25 cellular contexts compared by ENCODE assay signal in genomic region chr7:74242122-74242443, GRCh38. TPM values are rescaled to one million over a fixed set of nuclear protein-coding genes. Genes with fewer than 3 reads are reported as not detected.
DNase-seq lines count a peak whose midpoint lies in the region; ATAC-seq lines count a peak whose summit lies in the region.
"Had no signal": no experiment of that assay in that cellular context is flagged by ENCODE, and none has a peak within 500 bp of the region (broad histone marks: within the 10 kb centered on the region; RNA-seq: fewer than 3 reads in every experiment).

No MANE protein-coding gene starts in this region.

- peaks cover 25% of the 10 kb centered on the region for H3K36me3 Mint-ChIP-seq in activated naive CD8-positive, alpha-beta T cell treated with anti-CD3 and anti-CD28 coated beads, Interleukin-2, amount 10 ng/mL, durations not matched to agents 7 days and 5 days
- peaks cover 27% of the 10 kb centered on the region for H3K36me3 Mint-ChIP-seq in activated naive CD8-positive, alpha-beta T cell treated with anti-CD3 and anti-CD28 coated beads for 36 hours
- H3K36me3 Mint-ChIP-seq in dendritic cell treated with granulocyte-macrophage colony-stimulating factor and Interleukin-4, amounts not matched to agents 40 ng/mL and 50 ng/mL, for 4 days (ENCODE audit: low read depth): peaks cover 87% of the 10 kb centered on the region
- H3K36me3 Mint-ChIP-seq in stimulated activated naive B cell treated with anti-CD40 and anti-IgM and Interleukin-4, amounts not matched to agents 10 μg/mL and 1 μg/mL and 100 μg/mL, for 72 hours: peaks cover 41 to 42% of the 10 kb centered on the region in 2 donors

- no peaks in the 10 kb centered on the region for H3K9me3 ChIP-seq in Karpas-422 (ENCODE audit: low read length)
- no peaks in the 10 kb centered on the region for H3K9me3 ChIP-seq in aorta (ENCODE audit: control insufficient read depth, low read length)
- no peaks in the 10 kb centered on the region for H3K9me3 ChIP-seq in HAP-1
- H3K9me3 ChIP-seq: BE2C had no signal

- no peaks in the 10 kb centered on the region; the same call in 1 of the 2 replicates for H4K20me1 ChIP-seq in Karpas-422 (ENCODE audit: insufficient read depth, low read depth, low read length)

- peak overlapping the region; percentile 19 for H3K9ac ChIP-seq in Karpas-422 (ENCODE audit: low read length)
- H3K9ac ChIP-seq: GM23248, KMS-11 had no signal

- ATAC-seq in activated naive CD8-positive, alpha-beta T cell treated with anti-CD3 and anti-CD28 coated beads, Interleukin-2, amount 10 ng/mL, durations not matched to agents 7 days and 5 days (ENCODE audit: low read depth): no peak
- peak; percentile 51 to 54 for ATAC-seq in stimulated activated naive B cell treated with anti-CD40 and anti-IgM and Interleukin-4, amounts not matched to agents 10 μg/mL and 1 μg/mL and 100 μg/mL, for 72 hours (replicated peaks)
- ATAC-seq in aorta (ENCODE audit: low FRiP score): no peak
- ATAC-seq: CD8-positive, alpha-beta T cell; HCT116; HepG2 had no signal

- H3K9me2 ChIP-seq in Karpas-422 (replicated peaks; ENCODE audit: insufficient read depth, low read length): no peaks in the 10 kb centered on the region

- in situ Hi-C loops in HAP-1 (cut with MboI; ENCODE audit: low sequenced_read_pairs): no loop called here

- H3K4me2 ChIP-seq in Karpas-422 (ENCODE audit: low read depth, low read length, poor library complexity, severe bottlenecking): peak overlapping the region; percentile 49
- H3K4me2 ChIP-seq: KMS-11 had no signal

- 81 to 84% methylated on average over 6 of the region's 6 CpGs for WGBS in aorta, 2 donors

- H3K4me1 Mint-ChIP-seq in activated naive CD8-positive, alpha-beta T cell treated with anti-CD3 and anti-CD28 coated beads, Interleukin-2, amount 10 ng/mL, durations not matched to agents 7 days and 5 days: peaks cover 17% of the 10 kb centered on the region
- H3K4me1 Mint-ChIP-seq in activated naive CD8-positive, alpha-beta T cell treated with anti-CD3 and anti-CD28 coated beads for 36 hours: peaks cover 1% of the 10 kb centered on the region
- peaks cover 59% of the 10 kb centered on the region for H3K4me1 Mint-ChIP-seq in dendritic cell treated with granulocyte-macrophage colony-stimulating factor and Interleukin-4, amounts not matched to agents 40 ng/mL and 50 ng/mL, for 4 days (ENCODE audit: low read depth)
- peaks cover 27 to 39% of the 10 kb centered on the region in 2 donors for H3K4me1 Mint-ChIP-seq in stimulated activated naive B cell treated with anti-CD40 and anti-IgM and Interleukin-4, amounts not matched to agents 10 μg/mL and 1 μg/mL and 100 μg/mL, for 72 hours

- H3K27ac Mint-ChIP-seq in activated naive CD8-positive, alpha-beta T cell treated with anti-CD3 and anti-CD28 coated beads, Interleukin-2, amount 10 ng/mL, durations not matched to agents 7 days and 5 days: peak overlapping the region; percentile 9
- H3K27ac Mint-ChIP-seq in activated naive CD8-positive, alpha-beta T cell treated with anti-CD3 and anti-CD28 coated beads for 36 hours: no peak overlapping the region
- H3K27ac Mint-ChIP-seq in dendritic cell treated with granulocyte-macrophage colony-stimulating factor and Interleukin-4, amounts not matched to agents 40 ng/mL and 50 ng/mL, for 4 days: peak overlapping the region; percentile 80
- H3K27ac Mint-ChIP-seq in stimulated activated naive B cell treated with anti-CD40 and anti-IgM and Interleukin-4, amounts not matched to agents 10 μg/mL and 1 μg/mL and 100 μg/mL, for 72 hours: peak overlapping the region; percentile 74
- H3K27ac Mint-ChIP-seq: CD8-positive, alpha-beta T cell had no signal

- intact Hi-C loops in dendritic cell treated with granulocyte-macrophage colony-stimulating factor and Interleukin-4, amounts not matched to agents 40 ng/mL and 50 ng/mL, for 4 days (cut with micrococcal nuclease): no loop called here
- intact Hi-C loops in aorta (cut with DNase I): no loop called here

- no peaks in the 10 kb centered on the region for H3K9me3 Mint-ChIP-seq in activated naive CD8-positive, alpha-beta T cell treated with anti-CD3 and anti-CD28 coated beads, Interleukin-2, amount 10 ng/mL, durations not matched to agents 7 days and 5 days
- H3K9me3 Mint-ChIP-seq in activated naive CD8-positive, alpha-beta T cell treated with anti-CD3 and anti-CD28 coated beads for 36 hours: no peaks in the 10 kb centered on the region
- no peaks in the 10 kb centered on the region for H3K9me3 Mint-ChIP-seq in dendritic cell treated with granulocyte-macrophage colony-stimulating factor and Interleukin-4, amounts not matched to agents 40 ng/mL and 50 ng/mL, for 4 days
- H3K9me3 Mint-ChIP-seq in stimulated activated naive B cell treated with anti-CD40 and anti-IgM and Interleukin-4, amounts not matched to agents 10 μg/mL and 1 μg/mL and 100 μg/mL, for 72 hours: no peaks in the 10 kb centered on the region
- H3K9me3 Mint-ChIP-seq: CD8-positive, alpha-beta T cell had no signal

- no peak overlapping the region for H2AFZ ChIP-seq in Karpas-422 (ENCODE audit: low read length)
- H2AFZ ChIP-seq: GM23248 had no signal

- H3K4me3 ChIP-seq in Karpas-422 (ENCODE audit: low read length) (peak overlapping the region; percentile 35; the same call in 1 of the 2 replicates), aorta (ENCODE audit: low read length in 2 of 2) (no peak overlapping the region), HAP-1 (no peak overlapping the region)
- H3K4me3 ChIP-seq: GM23248 had no signal

- no peak overlapping the region for H3K4me3 Mint-ChIP-seq in activated naive CD8-positive, alpha-beta T cell treated with anti-CD3 and anti-CD28 coated beads, Interleukin-2, amount 10 ng/mL, durations not matched to agents 7 days and 5 days
- H3K4me3 Mint-ChIP-seq in activated naive CD8-positive, alpha-beta T cell treated with anti-CD3 and anti-CD28 coated beads for 36 hours: no peak overlapping the region
- peak overlapping the region; percentile 72 for H3K4me3 Mint-ChIP-seq in dendritic cell treated with granulocyte-macrophage colony-stimulating factor and Interleukin-4, amounts not matched to agents 40 ng/mL and 50 ng/mL, for 4 days
- H3K4me3 Mint-ChIP-seq in stimulated activated naive B cell treated with anti-CD40 and anti-IgM and Interleukin-4, amounts not matched to agents 10 μg/mL and 1 μg/mL and 100 μg/mL, for 72 hours: peak overlapping the region; percentile 42 to 77
- H3K4me3 Mint-ChIP-seq: CD8-positive, alpha-beta T cell had no signal

- H3K27ac ChIP-seq in Karpas-422 (ENCODE audit: low read length): peak overlapping the region; percentile 46
- no peak overlapping the region for H3K27ac ChIP-seq in aorta (ENCODE audit: low read depth in 1 of 2, low read length in 2 of 2)
- H3K27ac ChIP-seq: GM23248, KMS-11 had no signal

- no peaks in the 10 kb centered on the region for H3K79me2 ChIP-seq in Karpas-422 (ENCODE audit: low read length)

- H3K27me3 ChIP-seq in Karpas-422 (ENCODE audit: low read length) (no peaks in the 10 kb centered on the region), aorta (ENCODE audit: control insufficient read depth in 1 of 2, insufficient read depth in 2 of 2, low read length in 1 of 2) (no peaks in the 10 kb centered on the region), HAP-1 (ENCODE audit: low read depth) (no peaks in the 10 kb centered on the region)
- H3K27me3 ChIP-seq: BE2C had no signal

- no peak for DNase-seq in activated naive CD8-positive, alpha-beta T cell treated with anti-CD3 and anti-CD28 coated beads, Interleukin-2, amount 10 ng/mL, durations not matched to agents 7 days and 5 days
- DNase-seq in activated naive CD8-positive, alpha-beta T cell treated with anti-CD3 and anti-CD28 coated beads for 36 hours: no peak
- DNase-seq in Karpas-422: no peak
- DNase-seq in stimulated activated naive B cell treated with anti-CD40 and anti-IgM and Interleukin-4, amounts not matched to agents 10 μg/mL and 1 μg/mL and 100 μg/mL, for 72 hours: no peak
- no peak for DNase-seq in aorta
- no peak for DNase-seq in LoVo (ENCODE audit: low spot score)
- DNase-seq in HAP-1 (ENCODE audit: low spot score in 2 of 2): no peak
- DNase-seq: 8988T; BE2C; CD8-positive, alpha-beta T cell; DMS53; GM23248; MM.1S; NCI-H1092; NCI-H146; NCI-H2029 treated with DMSO at 0.1 percent for 48 hours; NCI-H510A; NCI-H748 treated with DMSO at 0.1 percent for 48 hours; NK-92 treated with Interleukin-12 subunit alpha and Interleukin-12 subunit beta, amount 100 ng/mL, for 24 hours; OCI-M1; SW 1271 had no signal

- H3K4me1 ChIP-seq in Karpas-422 (ENCODE audit: low read length): peaks cover 29% of the 10 kb centered on the region
- H3K4me1 ChIP-seq in aorta (ENCODE audit: control insufficient read depth in 1 of 2, insufficient read depth in 2 of 2, low read length in 2 of 2): no peaks in the 10 kb centered on the region
- H3K4me1 ChIP-seq in HAP-1: no peaks in the 10 kb centered on the region
- H3K4me1 ChIP-seq: BE2C had no signal

- POLR2A ChIA-PET in activated naive CD8-positive, alpha-beta T cell treated with anti-CD3 and anti-CD28 coated beads, Interleukin-2, amount 10 ng/mL, durations not matched to agents 7 days and 5 days (lab: Charles Lee): interaction anchor here (1.2 kb wide), 1 partner anchor 48 kb away, joined by 3 read pairs; no protein-coding TSS in a partner anchor

- H3K27me3 Mint-ChIP-seq in activated naive CD8-positive, alpha-beta T cell treated with anti-CD3 and anti-CD28 coated beads, Interleukin-2, amount 10 ng/mL, durations not matched to agents 7 days and 5 days: no peaks in the 10 kb centered on the region
- no peaks in the 10 kb centered on the region for H3K27me3 Mint-ChIP-seq in activated naive CD8-positive, alpha-beta T cell treated with anti-CD3 and anti-CD28 coated beads for 36 hours
- no peaks in the 10 kb centered on the region for H3K27me3 Mint-ChIP-seq in dendritic cell treated with granulocyte-macrophage colony-stimulating factor and Interleukin-4, amounts not matched to agents 40 ng/mL and 50 ng/mL, for 4 days
- no peaks in the 10 kb centered on the region for H3K27me3 Mint-ChIP-seq in stimulated activated naive B cell treated with anti-CD40 and anti-IgM and Interleukin-4, amounts not matched to agents 10 μg/mL and 1 μg/mL and 100 μg/mL, for 72 hours

- peaks cover 50% of the 10 kb centered on the region for H3K36me3 ChIP-seq in Karpas-422 (ENCODE audit: insufficient read depth, low read length)
- H3K36me3 ChIP-seq in aorta (ENCODE audit: control insufficient read depth in 1 of 2, insufficient read depth in 2 of 2, low read length in 1 of 2): peaks cover 0 to 1% of the 10 kb centered on the region in 2 donors
- peaks cover 91% of the 10 kb centered on the region for H3K36me3 ChIP-seq in HAP-1 (replicated peaks)

RNA-seq across cellular contexts. Expression of gene RFC2, which starts 12.1 kb away (rescaled TPM):
- 10 to 100 TPM; 53.0 to 56.6 TPM for total RNA-seq in activated naive CD8-positive, alpha-beta T cell treated with anti-CD3 and anti-CD28 coated beads, Interleukin-2, amount 10 ng/mL, durations not matched to agents 7 days and 5 days
- 100 to 1,000 TPM; 111 to 112 TPM for total RNA-seq in activated naive CD8-positive, alpha-beta T cell treated with anti-CD3 and anti-CD28 coated beads for 36 hours
- total RNA-seq in Karpas-422 (2014; rRNA removed; shearing (Covaris generic); ENCODE audit: low replicate concordance): 18.9 and 27.3 TPM in 2 replicates
- total RNA-seq in aorta: 10 to 100 TPM; 13.7 to 14.2 TPM
- 10 to 100 TPM; 12.8 to 16.1 TPM for polyA plus RNA-seq in aorta

RNA-seq across cellular contexts. Expression of gene LAT2, which starts 32.3 kb away (rescaled TPM):
- total RNA-seq in activated naive CD8-positive, alpha-beta T cell treated with anti-CD3 and anti-CD28 coated beads, Interleukin-2, amount 10 ng/mL, durations not matched to agents 7 days and 5 days: 10 to 100 TPM; 21.4 to 22.9 TPM
- 1 to 10 TPM; 2.6 to 3.2 TPM for total RNA-seq in activated naive CD8-positive, alpha-beta T cell treated with anti-CD3 and anti-CD28 coated beads for 36 hours
- 2.3 and 10.5 TPM in 2 replicates for total RNA-seq in Karpas-422 (2014; rRNA removed; shearing (Covaris generic); ENCODE audit: low replicate concordance)
- 10 to 100 TPM; 12.0 to 17.0 TPM for total RNA-seq in aorta
- polyA plus RNA-seq in aorta: 10 to 100 TPM in 1 of 2 donors, 1 to 10 TPM in 1; 4.2 to 12.4 TPM

RNA-seq across cellular contexts. Expression of gene CLIP2, which starts 47.1 kb away (rescaled TPM):
- 1 to 10 TPM; 3.0 to 3.8 TPM for total RNA-seq in activated naive CD8-positive, alpha-beta T cell treated with anti-CD3 and anti-CD28 coated beads, Interleukin-2, amount 10 ng/mL, durations not matched to agents 7 days and 5 days
- under 1 TPM; 0.62 to 0.74 TPM for total RNA-seq in activated naive CD8-positive, alpha-beta T cell treated with anti-CD3 and anti-CD28 coated beads for 36 hours
- 0.76 TPM in 1 of 2 replicates, not detected in the other for total RNA-seq in Karpas-422 (2014; rRNA removed; shearing (Covaris generic); ENCODE audit: low replicate concordance)
- 10 to 100 TPM; 27.5 to 35.7 TPM for total RNA-seq in aorta
- polyA plus RNA-seq in aorta: 10 to 100 TPM; 15.3 to 16.2 TPM

Comparison
In these comparisons a context has a peak if more than half of its experiments do, and no peak if none do; other contexts are left out.
1. ATAC-seq: peak in stimulated activated naive B cell treated with anti-CD40 and anti-IgM and Interleukin-4, amounts not matched to agents 10 μg/mL and 1 μg/mL and 100 μg/mL, for 72 hours (2 of 2); none in activated naive CD8-positive, alpha-beta T cell treated with anti-CD3 and anti-CD28 coated beads, Interleukin-2, amount 10 ng/mL, durations not matched to agents 7 days and 5 days (single experiment) and aorta (single experiment).
2. H3K4me3 Mint-ChIP-seq: peak in dendritic cell treated with granulocyte-macrophage colony-stimulating factor and Interleukin-4, amounts not matched to agents 40 ng/mL and 50 ng/mL, for 4 days (single experiment) and stimulated activated naive B cell treated with anti-CD40 and anti-IgM and Interleukin-4, amounts not matched to agents 10 μg/mL and 1 μg/mL and 100 μg/mL, for 72 hours (2 of 2); none in activated naive CD8-positive, alpha-beta T cell treated with anti-CD3 and anti-CD28 coated beads, Interleukin-2, amount 10 ng/mL, durations not matched to agents 7 days and 5 days (single experiment) and activated naive CD8-positive, alpha-beta T cell treated with anti-CD3 and anti-CD28 coated beads for 36 hours (single experiment).
3. RNA of gene CLIP2, which starts 47.1 kb away (total RNA-seq): 27.5 to 35.7 TPM in aorta; 3.0 to 3.8 TPM in activated naive CD8-positive, alpha-beta T cell treated with anti-CD3 and anti-CD28 coated beads, Interleukin-2, amount 10 ng/mL, durations not matched to agents 7 days and 5 days, 0.62 to 0.74 TPM in activated naive CD8-positive, alpha-beta T cell treated with anti-CD3 and anti-CD28 coated beads for 36 hours and 0.76 TPM in Karpas-422; every median in the first group is over 4 times any median in the second.